13 cellular contexts compared by ENCODE assay signal in the genomic region with DNA sequence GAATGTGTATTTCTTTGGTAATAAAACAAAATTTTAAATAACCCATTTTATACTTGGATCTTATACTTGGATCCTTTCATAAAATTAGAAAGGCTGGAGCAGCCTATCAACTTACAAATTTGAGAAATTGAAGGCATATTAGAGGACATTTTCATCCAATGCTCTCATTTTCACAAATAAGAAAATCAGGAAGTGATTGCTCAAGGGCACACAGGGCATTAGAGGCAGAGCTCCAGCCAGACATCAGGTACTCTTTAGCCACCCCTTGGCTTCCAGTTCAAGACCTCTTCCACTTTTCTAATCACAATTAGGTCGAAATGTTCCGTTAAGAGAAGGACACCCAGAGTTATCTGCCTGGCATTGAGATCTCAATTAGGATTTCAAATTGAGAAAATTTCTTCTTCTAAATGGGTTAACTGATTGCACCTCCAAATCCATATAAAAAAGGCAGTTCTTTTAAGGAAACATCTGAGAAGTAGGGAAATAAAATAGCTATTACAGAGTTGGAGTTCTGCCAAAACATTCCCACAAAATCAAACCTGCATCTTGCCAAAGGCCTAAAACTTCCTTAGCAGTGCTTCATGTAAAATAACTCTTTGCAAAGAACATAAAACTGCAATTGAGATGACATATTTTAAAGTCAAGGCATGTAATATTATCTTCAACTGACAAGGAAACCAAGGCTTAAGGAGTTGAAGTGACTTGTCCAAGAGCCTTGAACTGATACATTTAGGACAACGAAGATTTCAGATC. TPM values are rescaled to one million over a fixed set of nuclear protein-coding genes. Genes with fewer than 3 reads are reported as not detected.
DNase-seq lines count a peak whose midpoint lies in the region; ATAC-seq and TF ChIP-seq lines count a peak whose summit lies in the region.
"Had no signal": no experiment of that assay in that cellular context is flagged by ENCODE, and none has a peak within 500 bp of the region (broad histone marks: within the 10 kb centered on the region; RNA-seq: fewer than 3 reads in every experiment).

No MANE protein-coding gene starts in this region.

- H3K27me3 ChIP-seq in Loucy (ENCODE audit: insufficient read depth, low read length, poor library complexity, severe bottlenecking) (no peaks in the 10 kb centered on the region), ascending aorta (no peaks in the 10 kb centered on the region), right lobe of liver (no peaks in the 10 kb centered on the region), suprapubic skin (no peaks in the 10 kb centered on the region)
- H3K27me3 ChIP-seq: SJCRH30 had no signal

- no peak overlapping the region for H3K9ac ChIP-seq in Loucy (ENCODE audit: low read depth, low read length, poor library complexity, severe bottlenecking)

- intact Hi-C loops in ascending aorta (cut with DNase I): no loop called here
- intact Hi-C loops in right lobe of liver (cut with DNase I): no loop called here
- intact Hi-C loops in lower leg skin (cut with DNase I; ENCODE audit: low total_unique reads): no loop called here

- H3F3A ChIP-seq in Loucy (ENCODE audit: low read depth): no peaks in the 10 kb centered on the region

- H3K79me2 ChIP-seq in Loucy (ENCODE audit: insufficient read depth, low read length): no peaks in the 10 kb centered on the region

- H3K9me2 ChIP-seq in Loucy (replicated peaks; ENCODE audit: low read depth, low read length): no peaks in the 10 kb centered on the region

- no peak for TF ChIP-seq POLR2A in right lobe of liver (IDR thresholded peaks at IDR 0.05)
- TF ChIP-seq POLR2A in suprapubic skin (IDR thresholded peaks at IDR 0.05): no peak
- TF ChIP-seq POLR2A in lower leg skin (IDR thresholded peaks at IDR 0.05): no peak

- TF ChIP-seq CTCF in Loucy (conservative IDR thresholded peaks at IDR 0.05; ENCODE audit: low read length) (no peak), ascending aorta (IDR thresholded peaks at IDR 0.05) (no peak), right lobe of liver (IDR thresholded peaks at IDR 0.05) (no peak), suprapubic skin (IDR thresholded peaks at IDR 0.05) (no peak), lower leg skin (IDR thresholded peaks at IDR 0.05) (no peak)

- 67% methylated on average over 3 of the region's 3 CpGs for WGBS in right lobe of liver (ENCODE audit: insufficient coverage, low coverage, low lambda C conversion rate, missing lambda C conversion rate)
- WGBS in suprapubic skin: 58% methylated on average over 3 of the region's 3 CpGs
- 67% methylated on average over 3 of the region's 3 CpGs for WGBS in lower leg skin, 2 donors

- H2AFZ ChIP-seq in Loucy (ENCODE audit: low read length): no peak overlapping the region

- H3K4me1 ChIP-seq in Loucy (ENCODE audit: insufficient read depth, low read length, poor library complexity, severe bottlenecking) (peaks cover 18% of the 10 kb centered on the region), ascending aorta (peaks cover 0 to 20% of the 10 kb centered on the region in 2 donors), right lobe of liver (peaks cover 0 to 19% (median 5%) of the 10 kb centered on the region in 4 donors), suprapubic skin (peaks cover 28% of the 10 kb centered on the region)
- H3K4me1 ChIP-seq: SJCRH30 had no signal

- H3K27ac ChIP-seq in ascending aorta (peak overlapping the region; percentile 85 to 89), right lobe of liver (peak overlapping the region; percentile 0 to 83 (median 82)), suprapubic skin (peak overlapping the region; percentile 21)
- H3K27ac ChIP-seq: SJCRH30 had no signal

- H3K9me3 ChIP-seq in Loucy (ENCODE audit: insufficient read depth, low read depth, low read length) (no peaks in the 10 kb centered on the region), ascending aorta (no peaks in the 10 kb centered on the region), right lobe of liver (no peaks in the 10 kb centered on the region), suprapubic skin (no peaks in the 10 kb centered on the region)
- H3K9me3 ChIP-seq: SJCRH30 had no signal

- TF ChIP-seq EP300 in suprapubic skin (IDR thresholded peaks at IDR 0.05): no peak

- no peak for ATAC-seq in right lobe of liver

- H3K4me3 ChIP-seq in Loucy (ENCODE audit: low read length, poor library complexity, severe bottlenecking) (no peak overlapping the region), ascending aorta (peak overlapping the region; percentile 51 to 84), right lobe of liver (peak overlapping the region in 2 of 3 donors; percentile 9 to 17), suprapubic skin (peak overlapping the region; percentile 6), lower leg skin (ENCODE audit: low read depth, poor library complexity, severe bottlenecking) (no peak overlapping the region)
- H3K4me3 ChIP-seq: SJCRH30 had no signal

- DNase-seq in ascending aorta (ENCODE audit: low spot score in 2 of 2): no peak
- DNase-seq in right lobe of liver: no peak
- no peak for DNase-seq in suprapubic skin (ENCODE audit: low spot score in 2 of 2)
- DNase-seq in lower leg skin (ENCODE audit: low spot score in 2 of 2): no peak
- no peak for DNase-seq in activated CD4-positive, CD25-positive, alpha-beta regulatory T cell (lab: John Stamatoyannopoulos, UW)
- DNase-seq in NCI-H69 (lab: John Stamatoyannopoulos, UW): no peak
- DNase-seq in RPMI8226: no peak
- DNase-seq: activated CD4-positive, CD25-positive, alpha-beta regulatory T cell treated with anti-CD3 and anti-CD28 coated beads, Interleukin-2, amount 50 U/mL, for 72 hours; MM.1S; NCI-H524; SJCRH30; stimulated activated CD8-positive, alpha-beta memory T cell treated with anti-CD3 and anti-CD28 coated beads, Interleukin-4, amount 100 ng/mL, for 48 hours had no signal

- H3K36me3 ChIP-seq in Loucy (ENCODE audit: insufficient read depth, low read length) (no peaks in the 10 kb centered on the region), ascending aorta (peaks cover 39 to 61% of the 10 kb centered on the region in 2 donors), right lobe of liver (no peaks in the 10 kb centered on the region), suprapubic skin (no peaks in the 10 kb centered on the region)
- H3K36me3 ChIP-seq: SJCRH30 had no signal

- H4K20me1 ChIP-seq in Loucy (ENCODE audit: insufficient read depth, low read length, poor library complexity, severe bottlenecking): no peaks in the 10 kb centered on the region

- H3K4me2 ChIP-seq in Loucy (ENCODE audit: low read depth, low read length, poor library complexity, severe bottlenecking): peak overlapping the region; percentile 57

RNA-seq across cellular contexts. Expression of a gene that starts 2.5 kb away (rescaled TPM):
- total RNA-seq in ascending aorta (5,316 TPM), right lobe of liver (100 to 1,000 TPM in 2 of 6 experiments, 10 to 100 TPM in 4; 15.0 to 127 (median 80.7) TPM), suprapubic skin (100 to 1,000 TPM; 146 to 162 (median 152) TPM), lower leg skin (100 to 1,000 TPM in 3 of 4 donors, 10 to 100 TPM in 1; 66.4 to 344 (median 129) TPM)

RNA-seq across cellular contexts. Expression of a gene that starts 40.5 kb away (rescaled TPM):
- total RNA-seq in ascending aorta (10.5 TPM), right lobe of liver (10 to 100 TPM in 5 of 6 experiments, 1 to 10 TPM in 1; 9.0 to 22.3 (median 18.9) TPM), suprapubic skin (10 to 100 TPM; 17.8 to 60.2 (median 42.6) TPM), lower leg skin (10 to 100 TPM; 11.4 to 19.7 (median 16.3) TPM)

Comparison
In these comparisons a context has a peak if more than half of its experiments do, and no peak if none do; other contexts are left out.
1. H3K4me3 ChIP-seq: peak in ascending aorta (2 of 2), right lobe of liver (2 of 3) and suprapubic skin (single experiment); none in Loucy (single experiment) and lower leg skin (single experiment).
2. H3K27ac ChIP-seq: peak in every context shown above with its lines; median percentile 87 in ascending aorta; 82 in right lobe of liver; 21 in suprapubic skin.
3. RNA of a gene that starts 2.5 kb away (total RNA-seq): 5,316 TPM in ascending aorta (single experiment); 146 to 162 TPM in suprapubic skin, 66.4 to 344 TPM in lower leg skin and 15.0 to 127 TPM in right lobe of liver; every median in the first group is over 10 times any median in the second.